Comparison of ENCODE assay signal across 11 cellular contexts in genomic region chr3:163785693-163786092, GRCh38.
DNase-seq lines count a peak whose midpoint lies in the region; ATAC-seq and TF ChIP-seq lines count a peak whose summit lies in the region.
"Had no signal": no experiment of that assay in that cellular context is flagged by ENCODE, and none has a peak within 500 bp of the region (broad histone marks: within the 10 kb centered on the region; RNA-seq: fewer than 3 reads in every experiment).

No MANE protein-coding gene starts in this region.

- TF ChIP-seq POLR2A in HCT116 (IDR thresholded peaks at IDR 0.05; ENCODE audit: borderline replicate concordance, extremely low read depth, insufficient read depth, insufficient read length), result no peak

- no TSS peak for BruUV-seq in HCT116 (replicated peaks; lab: Mats Ljungman, UMichigan)
- no TSS peak for BruUV-seq in PC-3 (replicated peaks; lab: Mats Ljungman, UMichigan)

- no peaks in the 10 kb centered on the region for H4K20me1 ChIP-seq in HCT116 (ENCODE audit: insufficient read depth)
- H4K20me1 ChIP-seq in PC-3 (ENCODE audit: low read length), result no peaks in the 10 kb centered on the region

- no peaks in the 10 kb centered on the region for H3K4me1 ChIP-seq in HCT116 (ENCODE audit: control insufficient read depth in 1 of 2, insufficient read depth in 2 of 2, low read length in 2 of 2)
- H3K4me1 ChIP-seq in PC-3 (ENCODE audit: insufficient read depth, low read length), result no peaks in the 10 kb centered on the region

- CTCF ChIA-PET in HCT116 (lab: Charles Lee) (interaction anchor here (0.8 to 1.6 kb wide), 4 partner anchors 9 to 17 kb away, joined by 3 to 6 read pairs (median 4); no protein-coding TSS in a partner anchor), PC-3 (lab: Charles Lee) (interaction anchor here (0.6 kb wide), 2 partner anchors 54 to 564 kb away, joined by 3 read pairs; no protein-coding TSS in a partner anchor), RWPE1 (lab: Yijun Ruan, JAX) (no interaction called here)

- H3K36me3 ChIP-seq in HCT116 (ENCODE audit: control insufficient read depth in 1 of 2, insufficient read depth in 2 of 2, low read length in 2 of 2) (no peaks in the 10 kb centered on the region), PC-3 (ENCODE audit: low read depth, low read length) (no peaks in the 10 kb centered on the region)

- intact Hi-C loops in HCT116 (cut with micrococcal nuclease), result loop anchor here (5.0 kb wide), 1 partner anchor 1402 kb away; no protein-coding TSS in a partner anchor
- intact Hi-C loops in PC-3 (cut with micrococcal nuclease), result no loop called here

- H3K27ac ChIP-seq in HCT116 (ENCODE audit: low read depth, low read length), result no peak overlapping the region
- no peak overlapping the region for H3K27ac ChIP-seq in PC-3 (ENCODE audit: low read length)
- no peak overlapping the region for H3K27ac ChIP-seq in RWPE1

- H3K79me2 ChIP-seq in HCT116 (ENCODE audit: insufficient read depth, low read length) (no peaks in the 10 kb centered on the region), PC-3 (ENCODE audit: low read length) (no peaks in the 10 kb centered on the region)

- H3K4me2 ChIP-seq in HCT116 (ENCODE audit: low read length) (no peak overlapping the region), PC-3 (ENCODE audit: low read length) (no peak overlapping the region)

- H3K9me2 ChIP-seq in HCT116 (ENCODE audit: insufficient read depth), result no peaks in the 10 kb centered on the region
- H3K9me2 ChIP-seq in PC-3 (replicated peaks; ENCODE audit: low read length), result no peaks in the 10 kb centered on the region

- DNase-seq in DMS53 treated with DMSO at 0.1 percent for 48 hours (lab: John Stamatoyannopoulos, UW; ENCODE audit: unreplicated experiment), result peak; percentile 44
- peak; percentile 22 for DNase-seq in HCT116 (ENCODE audit: low read depth, low spot score)
- DNase-seq in PC-3, result peak; percentile 51
- DNase-seq in iPS DF 4.7 (ENCODE audit: extremely low read depth, low spot score), result peak; percentile 60
- no peak for DNase-seq in RWPE1 (ENCODE audit: low spot score)
- no peak for DNase-seq in hepatic stellate cell (ENCODE audit: low spot score)
- DNase-seq in NCI-H128 (lab: John Stamatoyannopoulos, UW; ENCODE audit: unreplicated experiment), result no peak
- DNase-seq: activated CD4-positive, alpha-beta T cell treated with anti-CD3 and anti-CD28 coated beads for 48 hours; activated naive CD4-positive, alpha-beta T cell; NCI-H1092 had no signal

- peak; percentile 48 for TF ChIP-seq RAD21 in HCT116 (IDR thresholded peaks at IDR 0.05; ENCODE audit: low read depth)

- H3K9ac ChIP-seq in HCT116 (ENCODE audit: low read length), result no peak overlapping the region
- no peak overlapping the region for H3K9ac ChIP-seq in PC-3 (ENCODE audit: low read length)

- ATAC-seq in HCT116 (peak; percentile 96), PC-3 (peak; percentile 53; the same call in 1 of the 2 replicates), GM21515 (IDR thresholded peaks at IDR 0.05; ENCODE audit: unreplicated experiment) (no peak)

- no peak overlapping the region for H2AFZ ChIP-seq in HCT116 (ENCODE audit: low read depth, low read length, poor library complexity, severe bottlenecking)
- no peak overlapping the region for H2AFZ ChIP-seq in PC-3 (ENCODE audit: low read length)

- H3K4me3 ChIP-seq in HCT116 (replicated peaks in 1 of 2; ENCODE audit: low read depth in 1 of 2, low read length in 2 of 2) (no peak overlapping the region), PC-3 (ENCODE audit: low read length) (no peak overlapping the region)

- H3K9me3 ChIP-seq in HCT116 (ENCODE audit: control insufficient read depth in 1 of 2, insufficient read depth in 1 of 2, low read depth in 1 of 2, low read length in 2 of 2) (no peaks in the 10 kb centered on the region), PC-3 (ENCODE audit: low read length) (no peaks in the 10 kb centered on the region)

- H3K27me3 ChIP-seq in HCT116 (ENCODE audit: insufficient read depth, low read length) (no peaks in the 10 kb centered on the region), PC-3 (ENCODE audit: low read length) (no peaks in the 10 kb centered on the region)

- no peaks in the 10 kb centered on the region for H3F3A ChIP-seq in PC-3 (ENCODE audit: low read length, unreplicated experiment)

- TF ChIP-seq CTCF in HCT116 (IDR thresholded peaks at IDR 0.05 in 2 of 3, conservative IDR thresholded peaks at IDR 0.05 in 1 of 3; ENCODE audit: borderline replicate concordance in 1 of 3, insufficient read depth in 1 of 3, low read depth in 2 of 3, low read length in 2 of 3) (peak; percentile 24 to 75 (median 72); a peak in 5 of 6 replicates), PC-3 (conservative IDR thresholded peaks at IDR 0.05; ENCODE audit: low read depth, low read length) (peak; percentile 58), RWPE1 (conservative IDR thresholded peaks at IDR 0.05; ENCODE audit: low read depth) (no peak)

- RAD21 ChIA-PET in HCT116 (lab: Charles Lee; ENCODE audit: low non-redundant PET in 1 of 2, low total read pairs in 2 of 2, uncharacterized antibody in 2 of 2, unreplicated experiment in 2 of 2), result no interaction called here

- POLR2A ChIA-PET in HCT116 (lab: Charles Lee) (no interaction called here), PC-3 (lab: Charles Lee; ENCODE audit: unreplicated experiment) (no interaction called here), RWPE1 (lab: Yijun Ruan, JAX; ENCODE audit: low non-redundant PET) (no interaction called here)

TF ChIP-seq in HCT116, 20 proteins besides CTCF, POLR2A, EP300 and RAD21:
- no peak for TF ChIP-seq POLR2AphosphoS5 (IDR thresholded peaks at IDR 0.05; ENCODE audit: low read depth, low read length)
- no peak for TF ChIP-seq MAX (IDR thresholded peaks at IDR 0.05)
- no peak for TF ChIP-seq EGR1 (IDR thresholded peaks at IDR 0.05; ENCODE audit: low read depth)
- TF ChIP-seq ZFX (IDR thresholded peaks at IDR 0.05), result no peak
- TF ChIP-seq YY1 (IDR thresholded peaks at IDR 0.05; ENCODE audit: extremely low read depth, insufficient replicate concordance, low read depth, low read length), result no peak
- no peak for TF ChIP-seq EZH2phosphoT487 (IDR thresholded peaks at IDR 0.05; ENCODE audit: borderline replicate concordance)

Comparison
In these comparisons a context has a peak if more than half of its experiments do, and no peak if none do; other contexts are left out.
1. DNase-seq: peak in DMS53 treated with DMSO at 0.1 percent for 48 hours (single experiment), HCT116 (single experiment), PC-3 (single experiment) and iPS DF 4.7 (single experiment); none in RWPE1 (single experiment), hepatic stellate cell (single experiment) and NCI-H128 (single experiment).